31 cellular contexts compared by ENCODE assay signal in the genomic region with DNA sequence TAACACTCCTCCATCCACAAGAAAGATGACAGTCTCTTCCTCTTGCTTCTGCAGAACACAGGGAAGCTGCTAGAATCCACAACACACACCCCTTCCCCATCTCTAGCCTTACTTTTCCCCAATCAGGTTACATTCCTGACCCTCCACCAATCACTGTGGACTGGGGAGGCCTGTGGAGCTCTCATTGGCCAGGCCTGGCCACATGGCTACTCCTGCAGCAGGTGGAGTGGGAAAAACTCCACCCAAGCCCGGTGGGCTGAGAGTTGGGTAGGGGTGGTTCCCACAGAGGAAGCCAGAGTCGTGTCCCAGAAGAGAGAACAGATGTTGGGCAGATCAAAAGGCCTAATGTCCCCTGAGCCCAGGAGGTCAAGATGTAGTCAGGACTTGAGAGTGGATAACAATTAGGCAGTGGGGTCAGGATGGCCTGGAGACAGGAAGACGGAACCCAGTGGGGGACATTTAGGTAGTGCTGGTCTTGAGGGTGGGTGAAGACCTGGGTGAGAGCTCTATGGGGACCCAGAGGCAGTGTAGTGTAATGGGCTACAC.
"Had no signal": no experiment of that assay in that cellular context is flagged by ENCODE, and none has a peak within 500 bp of the region (broad histone marks: within the 10 kb centered on the region; RNA-seq: fewer than 3 reads in every experiment).

No MANE protein-coding gene starts in this region.

- H3K4me3 ChIP-seq: adrenal gland, body of pancreas, esophagus squamous epithelium, gastroesophageal sphincter, heart right ventricle had no signal

- H3K9me3 ChIP-seq: adrenal gland, body of pancreas, esophagus squamous epithelium, gastroesophageal sphincter had no signal

- FAIRE-seq: colon, endometrium, endothelial cell of umbilical vein had no signal

- H3K27me3 ChIP-seq: adrenal gland, body of pancreas, esophagus squamous epithelium, gastroesophageal sphincter had no signal

- DNase-seq: activated CD4-positive, alpha-beta memory T cell treated with anti-CD3 and anti-CD28 coated beads for 36 hours; activated CD4-positive, alpha-beta T cell treated with anti-CD3 and anti-CD28 coated beads for 36 hours; activated CD4-positive, alpha-beta T cell treated with anti-CD3 and anti-CD28 coated beads, Interleukin-2, amount 10 ng/mL, durations not matched to agents 24 days and 14 days; activated CD4-positive, CD25-positive, alpha-beta regulatory T cell; activated CD4-positive, CD25-positive, alpha-beta regulatory T cell treated with anti-CD3 and anti-CD28 coated beads, Interleukin-2, amount 50 U/mL, for 72 hours; activated CD8-positive, alpha-beta memory T cell treated with anti-CD3 and anti-CD28 coated beads, Interleukin-2, amount 10 ng/mL, durations not matched to agents 7 days and 5 days; activated CD8-positive, alpha-beta memory T cell treated with anti-CD3 and anti-CD28 coated beads, Interleukin-2, amount 50 U/mL, for 4 hours; activated CD8-positive, alpha-beta T cell treated with anti-CD3 and anti-CD28 coated beads, Interleukin-2, amount 10 ng/mL, durations not matched to agents 7 days and 5 days; activated effector memory CD4-positive, alpha-beta T cell treated with anti-CD3 and anti-CD28 coated beads, Interleukin-2, amount 50 U/mL, for 16 hours; activated naive CD4-positive, alpha-beta T cell treated with anti-CD3 and anti-CD28 coated beads for 36 hours; activated naive CD8-positive, alpha-beta T cell treated with anti-CD3 and anti-CD28 coated beads for 36 hours; activated naive CD8-positive, alpha-beta T cell treated with anti-CD3 and anti-CD28 coated beads, Interleukin-2, amount 50 U/mL, for 24 hours; activated T-cell treated with anti-CD3 and anti-CD28 coated beads, Interleukin-2, amount 50 U/mL, for 1 hour; activated T-cell treated with anti-CD3 and anti-CD28 coated beads, Interleukin-2, amount 50 U/mL, for 48 hours; adrenal gland; amygdala; aorta; body of pancreas; caudate nucleus; cortex of kidney; effector CD8-positive, alpha-beta T cell; esophagus squamous epithelium; foreskin melanocyte; heart right ventricle; T1000; WERI-Rb-1 had no signal

- ATAC-seq: activated CD4-positive, alpha-beta T cell treated with anti-CD3 and anti-CD28 coated beads for 36 hours; activated CD8-positive, alpha-beta memory T cell treated with anti-CD3 and anti-CD28 coated beads, Interleukin-2, amount 10 ng/mL, durations not matched to agents 7 days and 5 days; activated CD8-positive, alpha-beta T cell treated with anti-CD3 and anti-CD28 coated beads, Interleukin-2, amount 10 ng/mL, durations not matched to agents 7 days and 5 days; activated naive CD8-positive, alpha-beta T cell treated with anti-CD3 and anti-CD28 coated beads, Interleukin-2, amount 50 U/mL, for 24 hours; body of pancreas; gastroesophageal sphincter; heart right ventricle had no signal

- H3K36me3 ChIP-seq: adrenal gland, esophagus squamous epithelium, gastroesophageal sphincter, heart right ventricle, WERI-Rb-1 had no signal

- H3K27ac ChIP-seq: adrenal gland, body of pancreas, epithelial cell of prostate, esophagus squamous epithelium, gastroesophageal sphincter, heart right ventricle, WERI-Rb-1 had no signal
